ENCODE assay signal across 16 cellular contexts in the genomic region with DNA sequence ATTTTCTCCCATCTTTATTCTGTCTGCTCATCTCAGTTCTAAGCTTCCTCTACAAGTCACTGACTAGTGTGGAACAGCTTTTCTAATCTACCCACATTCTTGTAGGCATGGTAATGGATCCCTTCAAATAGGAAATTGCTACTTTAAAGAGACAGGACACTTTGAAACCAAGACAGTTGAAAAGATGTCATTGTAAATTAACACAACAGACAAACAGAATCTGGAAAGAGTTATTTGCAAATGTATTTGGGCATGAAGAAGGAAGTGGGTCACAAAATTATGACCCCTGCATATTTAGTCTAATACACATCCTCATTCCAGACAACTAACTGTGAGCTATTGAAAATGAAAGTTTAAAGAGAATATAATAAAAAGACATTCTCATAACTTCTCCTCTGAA.
DNase-seq lines count a peak whose midpoint lies in the region; TF ChIP-seq lines count a peak whose summit lies in the region.
"Had no signal": no experiment of that assay in that cellular context is flagged by ENCODE, and none has a peak within 500 bp of the region (broad histone marks: within the 10 kb centered on the region; RNA-seq: fewer than 3 reads in every experiment).

No MANE protein-coding gene starts in this region.

- no peaks in the 10 kb centered on the region for H3K36me3 Mint-ChIP-seq in mesothelial cell of epicardium
- H3K36me3 Mint-ChIP-seq: CD4-positive, alpha-beta memory T cell had no signal

- peak; percentile 35 for DNase-seq in AG20443 (ENCODE audit: low spot score)
- peak; percentile 70 for DNase-seq in LHCN-M2 (ENCODE audit: low read depth)
- DNase-seq in choroid plexus epithelial cell (ENCODE audit: low read depth), result peak; percentile 83
- DNase-seq in mesothelial cell of epicardium (ENCODE audit: low spot score in 2 of 2, unreplicated experiment in 2 of 2), result no peak
- no peak for DNase-seq in cortex of kidney (lab: John Stamatoyannopoulos, UW)
- DNase-seq in DMS153 (lab: John Stamatoyannopoulos, UW), result no peak
- DNase-seq in H4 (ENCODE audit: low spot score), result no peak
- no peak for DNase-seq in NCI-H146 (lab: John Stamatoyannopoulos, UW)
- DNase-seq: CD4-positive, alpha-beta memory T cell; central memory CD4-positive, alpha-beta T cell; heart right ventricle; MG63; NCI-H526 treated with DMSO at 0.1 percent for 48 hours; right lobe of liver; upper lobe of left lung had no signal

- H3K4me3 Mint-ChIP-seq in mesothelial cell of epicardium, result no peak overlapping the region
- H3K4me3 Mint-ChIP-seq: CD4-positive, alpha-beta memory T cell had no signal

- peak overlapping the region; percentile 33 for H3K27ac Mint-ChIP-seq in mesothelial cell of epicardium
- H3K27ac Mint-ChIP-seq: activated T-helper 2 cell treated with anti-CD3 and anti-CD28 coated beads, Interferon-gamma antibody, Interleukin-2, Interleukin-4, amounts not matched to agents 10 μg/mL and 5 μg/mL and 100 μg/mL, durations not matched to agents 14 hours and 24 hours and 36 hours; CD4-positive, alpha-beta memory T cell had no signal

- TF ChIP-seq CTCF in choroid plexus epithelial cell (conservative IDR thresholded peaks at IDR 0.05; ENCODE audit: low read depth, low read length), result no peak
- no peak for TF ChIP-seq CTCF in mesothelial cell of epicardium (IDR thresholded peaks at IDR 0.05; ENCODE audit: unreplicated experiment)

- H3K9me3 Mint-ChIP-seq in mesothelial cell of epicardium, result no peaks in the 10 kb centered on the region
- H3K9me3 Mint-ChIP-seq: activated T-helper 2 cell treated with anti-CD3 and anti-CD28 coated beads, Interferon-gamma antibody, Interleukin-2, Interleukin-4, amounts not matched to agents 10 μg/mL and 5 μg/mL and 100 μg/mL, durations not matched to agents 14 hours and 24 hours and 36 hours had no signal

- no peak overlapping the region for H3K4me3 ChIP-seq in choroid plexus epithelial cell (ENCODE audit: low read depth, low read length)
- H3K4me3 ChIP-seq: heart right ventricle, MG63, right lobe of liver, upper lobe of left lung had no signal

- peaks cover 20% of the 10 kb centered on the region for H3K4me1 Mint-ChIP-seq in mesothelial cell of epicardium
- H3K4me1 Mint-ChIP-seq: CD4-positive, alpha-beta memory T cell had no signal

- H3K27me3 Mint-ChIP-seq in mesothelial cell of epicardium (ENCODE audit: low read depth), result no peaks in the 10 kb centered on the region
- H3K27me3 Mint-ChIP-seq: CD4-positive, alpha-beta memory T cell had no signal

Comparison
In these comparisons a context has a peak if more than half of its experiments do, and no peak if none do; other contexts are left out.
1. DNase-seq: peak in AG20443 (single experiment), LHCN-M2 (single experiment) and choroid plexus epithelial cell (single experiment); none in mesothelial cell of epicardium (0 of 2), cortex of kidney (single experiment), DMS153 (single experiment), H4 (single experiment) and NCI-H146 (single experiment).